In the genomic region with DNA sequence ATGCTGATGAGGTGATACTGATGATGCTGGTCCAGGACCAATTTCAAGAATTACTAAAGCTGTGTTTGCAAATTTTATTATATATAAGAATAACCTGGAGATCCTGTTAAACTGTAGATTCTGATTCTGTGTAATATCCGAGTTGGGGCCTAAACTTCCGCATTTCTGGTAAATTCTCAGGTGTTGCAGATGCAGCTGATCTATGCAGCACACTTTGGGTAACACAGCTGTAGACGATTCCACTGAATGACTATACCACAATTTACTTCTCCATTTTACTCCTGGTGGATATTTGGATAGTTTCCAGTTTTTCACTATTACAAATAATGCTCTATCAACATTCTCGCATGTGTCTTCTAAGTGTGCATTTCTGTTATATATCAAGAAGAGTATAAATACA, we compare ENCODE assay signal across 11 cellular contexts.
"Had no signal": no experiment of that assay in that cellular context is flagged by ENCODE, and none has a peak within 500 bp of the region (broad histone marks: within the 10 kb centered on the region; RNA-seq: fewer than 3 reads in every experiment).

No MANE protein-coding gene starts in this region.

- DNase-seq: activated CD4-positive, alpha-beta T cell treated with anti-CD3 and anti-CD28 coated beads for 36 hours; activated CD8-positive, alpha-beta memory T cell treated with anti-CD3 and anti-CD28 coated beads, Interleukin-2, amount 50 U/mL, for 4 hours; activated CD8-positive, alpha-beta T cell treated with anti-CD3 and anti-CD28 coated beads for 36 hours; aorta; esophagus squamous epithelium; foreskin fibroblast; head of caudate nucleus; mammary epithelial cell; stimulated activated CD4-positive, alpha-beta T cell treated with anti-CD3 and anti-CD28 coated beads, Interleukin-4, amount 100 ng/mL, for 4 hours; tibial artery had no signal

- H3K27ac ChIP-seq: breast epithelium, esophagus squamous epithelium, tibial artery had no signal

- H3K36me3 ChIP-seq: breast epithelium had no signal

- H3K27ac Mint-ChIP-seq: activated CD4-positive, alpha-beta T cell treated with anti-CD3 and anti-CD28 coated beads for 36 hours; activated CD8-positive, alpha-beta T cell treated with anti-CD3 and anti-CD28 coated beads for 36 hours had no signal

- H3K4me3 ChIP-seq: breast epithelium, esophagus squamous epithelium, tibial artery had no signal

- H3K27me3 Mint-ChIP-seq: activated CD4-positive, alpha-beta T cell treated with anti-CD3 and anti-CD28 coated beads for 36 hours; activated CD8-positive, alpha-beta T cell treated with anti-CD3 and anti-CD28 coated beads for 36 hours had no signal

- H3K27me3 ChIP-seq: breast epithelium, esophagus squamous epithelium, tibial artery had no signal

- ATAC-seq: activated CD4-positive, alpha-beta T cell treated with anti-CD3 and anti-CD28 coated beads for 36 hours; activated CD8-positive, alpha-beta T cell treated with anti-CD3 and anti-CD28 coated beads for 36 hours had no signal

- H3K4me3 Mint-ChIP-seq: activated CD4-positive, alpha-beta T cell treated with anti-CD3 and anti-CD28 coated beads for 36 hours; activated CD8-positive, alpha-beta T cell treated with anti-CD3 and anti-CD28 coated beads for 36 hours had no signal

- H3K9me3 ChIP-seq: breast epithelium, esophagus squamous epithelium, tibial artery had no signal
